In the genomic region with DNA sequence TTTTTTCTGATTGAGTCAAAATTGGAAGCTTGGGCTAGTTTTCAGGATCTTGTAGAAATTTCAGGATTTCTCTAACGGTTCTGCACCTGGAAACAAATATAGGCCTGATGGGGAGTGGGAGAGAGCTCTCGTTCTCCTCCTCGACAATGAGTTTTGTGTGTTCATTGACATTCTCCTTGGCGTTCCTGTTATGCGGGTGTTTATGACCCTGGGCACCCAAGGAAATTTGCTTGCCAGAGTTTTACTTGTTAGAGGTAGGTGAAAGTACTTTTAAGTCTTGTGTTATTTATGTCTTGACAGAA, we compare ENCODE assay signal across 8 cellular contexts. TPM values are rescaled to one million over a fixed set of nuclear protein-coding genes. Genes with fewer than 3 reads are reported as not detected.
DNase-seq lines count a peak whose midpoint lies in the region; ATAC-seq and TF ChIP-seq lines count a peak whose summit lies in the region.

No MANE protein-coding gene starts in this region.

- H3K36me3 ChIP-seq in cardiac muscle cell (no peaks in the 10 kb centered on the region), body of pancreas (replicated peaks in 1 of 2; ENCODE audit: insufficient read depth in 1 of 2, low read depth in 2 of 2) (no peaks in the 10 kb centered on the region), muscle layer of colon (ENCODE audit: insufficient read depth, low read length) (no peaks in the 10 kb centered on the region), upper lobe of right lung (no peaks in the 10 kb centered on the region)

- ATAC-seq in left cardiac atrium (no peak), body of pancreas (no peak), upper lobe of right lung (no peak)

- TF ChIP-seq POLR2A in body of pancreas (IDR thresholded peaks at IDR 0.05) = no peak

- no peak for TF ChIP-seq CTCF in cardiac muscle cell (IDR thresholded peaks at IDR 0.05; ENCODE audit: low read depth, low read length)
- TF ChIP-seq CTCF in body of pancreas (IDR thresholded peaks at IDR 0.05) = no peak
- no peak for TF ChIP-seq CTCF in upper lobe of right lung (IDR thresholded peaks at IDR 0.05)

- H3K9me3 ChIP-seq in cardiac muscle cell (ENCODE audit: low read depth) (no peaks in the 10 kb centered on the region), body of pancreas (no peaks in the 10 kb centered on the region), muscle layer of colon (ENCODE audit: low read length) (no peaks in the 10 kb centered on the region), upper lobe of right lung (no peaks in the 10 kb centered on the region)

- intact Hi-C loops in left cardiac atrium (cut with DNase I) (loop anchor here in 1 of 2 donors (10.0 kb wide), 1 partner anchor 55 kb away; no protein-coding TSS in a partner anchor), body of pancreas (cut with DNase I) (loop anchor here (10.0 kb wide), 1 partner anchor 105 kb away; no protein-coding TSS in a partner anchor), upper lobe of right lung (cut with DNase I) (no loop called here), head of caudate nucleus (cut with DNase I) (loop anchor here (10.0 kb wide), 1 partner anchor 95 kb away; no protein-coding TSS in a partner anchor)

- H3K4me3 ChIP-seq in cardiac muscle cell (peak overlapping the region; percentile 79), body of pancreas (peak overlapping the region in 1 of 2 donors; percentile 89), muscle layer of colon (ENCODE audit: low read depth in 1 of 2, low read length in 2 of 2) (peak overlapping the region in 1 of 2 donors; percentile 90), upper lobe of right lung (peak overlapping the region; percentile 95)

- H3K27ac ChIP-seq in cardiac muscle cell = peak overlapping the region; percentile 99
- peak overlapping the region in 3 of 4 donors; percentile 31 to 97 (median 97) for H3K27ac ChIP-seq in body of pancreas
- H3K27ac ChIP-seq in muscle layer of colon (ENCODE audit: low read depth, low read length) = peak overlapping the region; percentile 96
- H3K27ac ChIP-seq in upper lobe of right lung = peak overlapping the region; percentile 98

- no peak overlapping the region for H3K9ac ChIP-seq in muscle layer of colon (ENCODE audit: low read length)

- no peaks in the 10 kb centered on the region for H3K27me3 ChIP-seq in cardiac muscle cell
- H3K27me3 ChIP-seq in body of pancreas = no peaks in the 10 kb centered on the region
- H3K27me3 ChIP-seq in muscle layer of colon (ENCODE audit: control insufficient read depth in 1 of 2, insufficient read depth in 2 of 2, low read length in 2 of 2) = no peaks in the 10 kb centered on the region
- H3K27me3 ChIP-seq in upper lobe of right lung = no peaks in the 10 kb centered on the region

- peaks cover 22% of the 10 kb centered on the region for H3K4me1 ChIP-seq in cardiac muscle cell (ENCODE audit: low read depth)
- peaks cover 76% of the 10 kb centered on the region for H3K4me1 ChIP-seq in body of pancreas
- peaks cover 52% of the 10 kb centered on the region for H3K4me1 ChIP-seq in muscle layer of colon (ENCODE audit: insufficient read depth, low read length)
- peaks cover 62% of the 10 kb centered on the region for H3K4me1 ChIP-seq in upper lobe of right lung

- DNase-seq in cardiac muscle cell (ENCODE audit: low read depth in 1 of 2, low spot score in 1 of 2) (no peak), left cardiac atrium (no peak), body of pancreas (no peak), upper lobe of right lung (no peak), head of caudate nucleus (no peak), DMS53 treated with DMSO at 0.1 percent for 48 hours (lab: John Stamatoyannopoulos, UW; ENCODE audit: unreplicated experiment) (no peak), HUDEP-2 (lab: John Stamatoyannopoulos, UW; ENCODE audit: unreplicated experiment in 76 of 76) (no peak)

- WGBS in body of pancreas, 2 donors = 5 to 10% methylated on average over 5 of the region's 5 CpGs

RNA-seq across cellular contexts. Expression of a gene that starts 2.2 kb away (rescaled TPM):
- total RNA-seq in cardiac muscle cell (32.6 and 82.4 TPM in 2 replicates), left cardiac atrium (10 to 100 TPM; 32.1 to 49.0 TPM), body of pancreas (100 to 1,000 TPM in 1 of 2 donors, 10 to 100 TPM in 1; 57.9 to 102 TPM), upper lobe of right lung (79.1 TPM)
- 50.3 and 97.9 TPM in 2 replicates for polyA plus RNA-seq in cardiac muscle cell
